ENCODE assay signal across 25 cellular contexts in the genomic region with DNA sequence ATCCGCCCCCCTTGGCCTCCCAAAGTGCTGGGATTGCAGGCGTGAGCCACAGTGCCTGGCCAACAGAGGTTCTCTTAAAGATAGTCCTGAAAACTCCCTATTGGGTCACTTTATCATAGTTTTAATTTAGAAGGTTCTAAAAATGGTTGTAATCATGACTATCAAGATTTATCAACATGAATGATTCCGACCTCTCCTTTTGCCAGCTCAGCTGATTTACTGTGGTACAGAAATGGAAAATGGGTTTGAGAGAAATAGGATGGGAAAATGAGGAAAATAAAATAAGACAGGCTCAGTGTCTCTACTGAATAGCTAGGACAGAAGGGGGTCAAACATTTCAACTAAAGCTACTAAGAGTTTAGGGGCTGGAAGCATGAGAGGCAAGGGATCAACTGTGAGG. TPM values are rescaled to one million over a fixed set of nuclear protein-coding genes. Genes with fewer than 3 reads are reported as not detected.
A peak's percentile ranks its signal among the peaks of the same experiment; 100 is the strongest.
DNase-seq lines count a peak whose midpoint lies in the region; ATAC-seq and TF ChIP-seq lines count a peak whose summit lies in the region.
"Had no signal": no experiment of that assay in that cellular context is flagged by ENCODE, and none has a peak within 500 bp of the region (broad histone marks: within the 10 kb centered on the region; RNA-seq: fewer than 3 reads in every experiment).

No MANE protein-coding gene starts in this region.

- DNase-seq in Caco-2 (no peak), memory B cell (ENCODE audit: low spot score in 2 of 2) (no peak), progenitor cell of endocrine pancreas (ENCODE audit: low spot score, unreplicated experiment) (no peak), NOMO-1 treated with DMSO at 0.1 percent for 48 hours (lab: John Stamatoyannopoulos, UW; ENCODE audit: unreplicated experiment) (no peak), ecto neural progenitor cell (ENCODE audit: low spot score) (no peak)
- no peak for DNase-seq in stimulated activated CD4-positive, alpha-beta T cell treated with anti-CD3 and anti-CD28 coated beads, Interleukin-4, amount 100 ng/mL, for 1 hour
- DNase-seq: CD8-positive, alpha-beta T cell; DMS79 treated with DMSO at 0.1 percent for 48 hours; GF-D8; KBM-7; MV-4-11; NCI-H1105 treated with DMSO at 0.1 percent for 48 hours; NCI-H146; NCI-H1930; NCI-H2107; NCI-H524 treated with DMSO at 0.1 percent for 48 hours; NCI-H774; PC-3; SJCRH30 had no signal

- no peaks in the 10 kb centered on the region for H3K9me3 ChIP-seq in Caco-2
- H3K9me3 ChIP-seq: SJCRH30 had no signal

- no TSS peak for BruUV-seq in Caco-2 (replicated peaks; lab: Mats Ljungman, UMichigan)

- no peak overlapping the region for H3K4me3 ChIP-seq in Caco-2 (ENCODE audit: low read depth, low read length)
- H3K4me3 ChIP-seq: GM23338, SJCRH30 had no signal

- H3K27me3 ChIP-seq in Caco-2 (replicated peaks; ENCODE audit: control insufficient read depth, insufficient read depth, low read length) = no peaks in the 10 kb centered on the region
- H3K27me3 ChIP-seq: SJCRH30 had no signal

- no peak for ATAC-seq in memory B cell (ENCODE audit: low read depth)
- ATAC-seq: CD8-positive, alpha-beta T cell; GM23338; HCT116; PC-3; Right ventricle myocardium inferior; SK-N-SH treated with all-trans-retinoic acid at 6 μM for 48 hours had no signal

- intact Hi-C loops in Caco-2 (cut with micrococcal nuclease; ENCODE audit: unreplicated experiment) = loop anchor here (5.0 kb wide), 1 partner anchor 67 kb away; no protein-coding TSS in a partner anchor

- H3K4me1 Mint-ChIP-seq in Caco-2 (ENCODE audit: low read depth, unreplicated experiment) (peaks cover 26% of the 10 kb centered on the region), IgD-negative memory B cell (peaks cover 0 to 3% (median 2%) of the 10 kb centered on the region in 3 donors), memory B cell (peaks cover under 1% of the 10 kb centered on the region), progenitor cell of endocrine pancreas (ENCODE audit: low read depth) (peaks cover 40% of the 10 kb centered on the region)
- H3K4me1 Mint-ChIP-seq: B cell had no signal

- H3K4me1 ChIP-seq in Caco-2 = peaks cover 31% of the 10 kb centered on the region

- H3K36me3 Mint-ChIP-seq in Caco-2 (ENCODE audit: insufficient read depth, unreplicated experiment) = peaks cover 15% of the 10 kb centered on the region
- H3K36me3 Mint-ChIP-seq in IgD-negative memory B cell = peaks cover under 1% of the 10 kb centered on the region
- peaks cover 22% of the 10 kb centered on the region for H3K36me3 Mint-ChIP-seq in memory B cell
- peaks cover 17% of the 10 kb centered on the region for H3K36me3 Mint-ChIP-seq in progenitor cell of endocrine pancreas (ENCODE audit: insufficient read depth)

- no peaks in the 10 kb centered on the region for H3K27me3 Mint-ChIP-seq in Caco-2 (ENCODE audit: insufficient read depth, unreplicated experiment)
- H3K27me3 Mint-ChIP-seq in IgD-negative memory B cell = no peaks in the 10 kb centered on the region
- H3K27me3 Mint-ChIP-seq in memory B cell = no peaks in the 10 kb centered on the region
- no peaks in the 10 kb centered on the region for H3K27me3 Mint-ChIP-seq in progenitor cell of endocrine pancreas
- H3K27me3 Mint-ChIP-seq: B cell had no signal

- no peak for TF ChIP-seq CTCF in Caco-2 (IDR thresholded peaks at IDR 0.05; ENCODE audit: insufficient read depth in 1 of 2, low read depth in 1 of 2, low read length in 1 of 2, severe bottlenecking in 1 of 2, unreplicated experiment in 1 of 2)
- TF ChIP-seq CTCF in progenitor cell of endocrine pancreas (IDR thresholded peaks at IDR 0.05; ENCODE audit: unreplicated experiment) = no peak

- peak overlapping the region; percentile 64 for H3K27ac Mint-ChIP-seq in Caco-2 (ENCODE audit: unreplicated experiment)
- peak overlapping the region in 2 of 3 donors; percentile 18 to 69 for H3K27ac Mint-ChIP-seq in IgD-negative memory B cell
- H3K27ac Mint-ChIP-seq in memory B cell = peak overlapping the region; percentile 53
- H3K27ac Mint-ChIP-seq in progenitor cell of endocrine pancreas = peak overlapping the region; percentile 94
- H3K27ac Mint-ChIP-seq: B cell; CD8-positive, alpha-beta T cell; GM23338 had no signal

- H3K4me3 Mint-ChIP-seq in Caco-2 (ENCODE audit: unreplicated experiment) = no peak overlapping the region
- peak overlapping the region in 1 of 4 donors; percentile 20 for H3K4me3 Mint-ChIP-seq in IgD-negative memory B cell
- H3K4me3 Mint-ChIP-seq in memory B cell = no peak overlapping the region
- H3K4me3 Mint-ChIP-seq in progenitor cell of endocrine pancreas (ENCODE audit: low read depth) = no peak overlapping the region
- H3K4me3 Mint-ChIP-seq: B cell; CD8-positive, alpha-beta T cell; GM23338 had no signal

- H3K9me3 Mint-ChIP-seq in Caco-2 (ENCODE audit: unreplicated experiment) (no peaks in the 10 kb centered on the region), IgD-negative memory B cell (no peaks in the 10 kb centered on the region), memory B cell (no peaks in the 10 kb centered on the region), progenitor cell of endocrine pancreas (ENCODE audit: low read depth) (peaks cover 4% of the 10 kb centered on the region)
- H3K9me3 Mint-ChIP-seq: CD8-positive, alpha-beta T cell; GM23338 had no signal

- no peaks in the 10 kb centered on the region for H3K36me3 ChIP-seq in Caco-2 (ENCODE audit: control insufficient read depth, insufficient read depth, low read length)
- H3K36me3 ChIP-seq: SJCRH30 had no signal

- POLR2A ChIA-PET in Caco-2 (lab: Charles Lee) = no interaction called here

- CTCF ChIA-PET in Caco-2 (lab: Charles Lee) = no interaction called here

RNA-seq across cellular contexts. Expression of a gene that starts 28.2 kb away (rescaled TPM):
- total RNA-seq in Caco-2 (2022) = 139 and 140 TPM in 2 replicates
- polyA plus RNA-seq in IgD-negative memory B cell = 20.0 TPM
- 518 and 607 TPM in 2 replicates for total RNA-seq in progenitor cell of endocrine pancreas

Comparison
In these comparisons a context has a peak if more than half of its experiments do, and no peak if none do; other contexts are left out.
1. H3K27ac Mint-ChIP-seq: peak in every context shown above with its lines; median percentile 94 in progenitor cell of endocrine pancreas; 64 in Caco-2; 53 in memory B cell; 44 in IgD-negative memory B cell.